25 cellular contexts compared by ENCODE assay signal in the genomic region with DNA sequence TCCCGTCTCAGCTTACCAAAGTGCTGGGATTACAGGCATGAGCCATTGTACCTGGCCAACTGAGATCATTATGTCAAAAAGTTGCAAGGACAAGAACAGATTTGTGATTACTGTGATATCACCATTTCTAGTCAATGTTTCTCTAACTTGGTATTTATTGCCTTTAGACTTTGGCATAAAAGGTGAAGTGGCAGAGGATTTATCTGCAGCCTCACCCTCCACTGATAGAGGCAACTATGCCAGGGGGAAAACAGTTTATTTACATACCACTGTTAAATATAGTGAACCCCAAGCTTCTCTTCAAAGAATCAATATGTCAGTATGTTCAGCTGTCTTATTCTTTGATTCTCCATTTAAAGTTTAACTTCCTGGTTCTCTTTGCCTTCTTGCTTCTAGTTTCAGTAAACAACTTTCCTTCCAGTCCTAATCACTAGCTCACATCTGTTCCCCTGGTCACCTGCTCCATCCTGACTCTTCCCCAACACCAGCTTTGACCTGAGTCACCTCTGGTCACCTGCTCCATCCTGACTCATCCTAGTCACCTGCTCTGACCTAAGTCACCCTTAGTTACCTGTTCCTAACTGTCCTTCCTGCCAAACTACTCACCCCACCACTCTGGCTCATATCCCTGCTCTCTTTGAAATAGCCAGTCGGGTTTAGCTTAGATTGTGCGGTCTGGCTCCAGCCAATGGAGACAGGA. TPM values are rescaled to one million over a fixed set of nuclear protein-coding genes. Genes with fewer than 3 reads are reported as not detected.
A peak's percentile ranks its signal among the peaks of the same experiment; 100 is the strongest.
DNase-seq lines count a peak whose midpoint lies in the region; ATAC-seq, FAIRE-seq and TF ChIP-seq lines count a peak whose summit lies in the region.
"Had no signal": no experiment of that assay in that cellular context is flagged by ENCODE, and none has a peak within 500 bp of the region (broad histone marks: within the 10 kb centered on the region; RNA-seq: fewer than 3 reads in every experiment).

No MANE protein-coding gene starts in this region.

- H3K4me1 ChIP-seq in foreskin keratinocyte = peaks cover 6% of the 10 kb centered on the region
- H3K4me1 ChIP-seq: psoas muscle had no signal

- FAIRE-seq in RCC 7860 (lab: Jason Lieb, UNC) = peak; percentile 71
- FAIRE-seq: A204.1 had no signal

- peaks cover 30% of the 10 kb centered on the region for H3K36me3 Mint-ChIP-seq in nephron (ENCODE audit: low read depth)
- H3K36me3 Mint-ChIP-seq: CD4-positive, CD25-positive, alpha-beta regulatory T cell had no signal

- no peaks in the 10 kb centered on the region for H3K27me3 Mint-ChIP-seq in nephron (ENCODE audit: low read depth)
- H3K27me3 Mint-ChIP-seq: activated T-cell treated with anti-CD3 and anti-CD28 coated beads, Interleukin-2, amount 50 U/mL, for 24 hours; CD4-positive, CD25-positive, alpha-beta regulatory T cell had no signal

- no peaks in the 10 kb centered on the region for H3K27me3 ChIP-seq in foreskin keratinocyte

- no peak overlapping the region for H3K27ac ChIP-seq in foreskin keratinocyte
- H3K27ac ChIP-seq: psoas muscle, thoracic aorta had no signal

- H3K4me3 Mint-ChIP-seq in nephron = no peak overlapping the region
- H3K4me3 Mint-ChIP-seq: activated T-cell treated with anti-CD3 and anti-CD28 coated beads, Interleukin-2, amount 50 U/mL, for 24 hours; CD4-positive, CD25-positive, alpha-beta regulatory T cell had no signal

- H3K9me3 Mint-ChIP-seq in nephron = peaks cover 4% of the 10 kb centered on the region

- H3K4me1 Mint-ChIP-seq in nephron = peaks cover 63% of the 10 kb centered on the region
- H3K4me1 Mint-ChIP-seq: CD4-positive, CD25-positive, alpha-beta regulatory T cell had no signal

- in situ Hi-C loops in Caki2 (cut with HindIII; ENCODE audit: low pct_unique_long_range_greater_than_20kb, low sequenced_read_pairs) = no loop called here

- TF ChIP-seq CTCF in foreskin keratinocyte (conservative IDR thresholded peaks at IDR 0.05) (no peak), nephron (IDR thresholded peaks at IDR 0.05; ENCODE audit: unreplicated experiment in 3 of 3) (no peak)

- DNase-seq in Caki2 (ENCODE audit: low read depth) (peak; percentile 52), RCC 7860 (ENCODE audit: low spot score) (no peak), foreskin keratinocyte (no peak), EL (no peak)
- no peak for DNase-seq in stimulated activated CD4-positive, alpha-beta T cell treated with anti-CD3 and anti-CD28 coated beads, Interleukin-4, amount 100 ng/mL, for 24 hours
- DNase-seq: activated CD4-positive, alpha-beta T cell treated with anti-CD3 and anti-CD28 coated beads for 4 hours; activated gamma-delta T cell treated with Interleukin-2 at 50 U/mL for 16 hours; activated T-cell treated with anti-CD3 and anti-CD28 coated beads, Interleukin-2, amount 50 U/mL, for 24 hours; CD4-positive, CD25-positive, alpha-beta regulatory T cell; DMS153; GDM1; IMR-90; NCI-H446 treated with DMSO at 0.1 percent for 48 hours; psoas muscle; stimulated activated CD4-positive, alpha-beta T cell treated with anti-CD3 and anti-CD28 coated beads, Interleukin-15, amount 100 ng/mL, for 24 hours; stimulated activated naive CD8-positive, alpha-beta T cell treated with anti-CD3 and anti-CD28 coated beads, Interleukin-15, Interleukin-2, amounts not matched to agents 100 U/mL and 50 U/mL, for 24 hours had no signal

- ATAC-seq in foreskin keratinocyte = peak; percentile 27
- no peak for ATAC-seq in HG02642 (IDR thresholded peaks at IDR 0.05; ENCODE audit: poor library complexity, unreplicated experiment)
- no peak for ATAC-seq in HG03432 (IDR thresholded peaks at IDR 0.05; ENCODE audit: unreplicated experiment)
- ATAC-seq: psoas muscle; SK-N-SH treated with all-trans-retinoic acid at 6 μM for 48 hours; stimulated activated naive CD8-positive, alpha-beta T cell treated with anti-CD3 and anti-CD28 coated beads, Interleukin-15, Interleukin-2, amounts not matched to agents 100 U/mL and 50 U/mL, for 24 hours had no signal

- H3K27ac Mint-ChIP-seq in nephron = peak overlapping the region in 2 of 3 experiments; percentile 23 to 49
- H3K27ac Mint-ChIP-seq: activated T-cell treated with anti-CD3 and anti-CD28 coated beads, Interleukin-2, amount 50 U/mL, for 24 hours; CD4-positive, CD25-positive, alpha-beta regulatory T cell had no signal

RNA-seq across cellular contexts. Expression of a gene that starts 29.9 kb away (rescaled TPM):
- 0.32 and 2.2 TPM in 2 replicates for total RNA-seq in Caki2 (2014; rRNA removed; shearing (Covaris generic); ENCODE audit: low replicate concordance)
- 0.34 and 0.49 TPM in 2 replicates for total RNA-seq in foreskin keratinocyte
- 0.10 and 0.20 TPM in 2 replicates for polyA plus RNA-seq in foreskin keratinocyte
- total RNA-seq: activated CD8-positive, alpha-beta memory T cell treated with anti-CD3 and anti-CD28 coated beads for 36 hours; CD4-positive, CD25-positive, alpha-beta regulatory T cell; OCI-LY7; T-helper 2 cell treated with Interferon-gamma antibody and Interleukin-4, amounts not matched to agents 100 ng/mL and 5 ng/mL, for 36 hours had no signal
